14 cellular contexts compared by ENCODE assay signal in genomic region chr16:1998360-1998835, GRCh38. TPM values are rescaled to one million over a fixed set of nuclear protein-coding genes. Genes with fewer than 3 reads are reported as not detected.
DNase-seq lines count a peak whose midpoint lies in the region; ATAC-seq, FAIRE-seq and TF ChIP-seq lines count a peak whose summit lies in the region.
"Had no signal": no experiment of that assay in that cellular context is flagged by ENCODE, and none has a peak within 500 bp of the region (broad histone marks: within the 10 kb centered on the region; RNA-seq: fewer than 3 reads in every experiment).

No MANE protein-coding gene starts in this region.

- DNase-seq in G401 (ENCODE audit: low spot score) (peak; percentile 54), RWPE1 (ENCODE audit: low spot score) (no peak), psoas muscle (no peak), kidney glomerular epithelial cell (lab: John Stamatoyannopoulos, UW) (no peak), HTR-8/SVneo (ENCODE audit: insufficient read length, low spot score) (no peak), DMS79 (lab: John Stamatoyannopoulos, UW) (no peak)
- DNase-seq: H9, NCI-H1417, NCI-H187 treated with DMSO at 0.1 percent for 48 hours, NCI-H526 treated with DMSO at 0.1 percent for 48 hours, SHP77 treated with DMSO at 0.1 percent for 48 hours had no signal

- no peak for ATAC-seq in psoas muscle

- TF ChIP-seq CTCF in RWPE1 (conservative IDR thresholded peaks at IDR 0.05; ENCODE audit: low read depth) = no peak
- no peak for TF ChIP-seq CTCF in psoas muscle (IDR thresholded peaks at IDR 0.05)

- FAIRE-seq in HTR-8/SVneo (lab: Jason Lieb, UNC) = no peak
- FAIRE-seq: RCC 7860 had no signal

- 85 to 87% methylated on average over 27 of the region's 27 CpGs for WGBS in esophagus, 2 donors
- WGBS in psoas muscle, 3 donors = 79 to 89% (median 81%) methylated on average over 27 of the region's 27 CpGs

- H3K36me3 ChIP-seq in esophagus (ENCODE audit: control insufficient read depth in 2 of 2, insufficient read depth in 2 of 2, low read length in 1 of 2) = peaks cover 15 to 59% of the 10 kb centered on the region in 2 donors
- peaks cover 8 to 61% of the 10 kb centered on the region in 2 donors for H3K36me3 ChIP-seq in psoas muscle (ENCODE audit: insufficient read depth in 1 of 2, low read depth in 1 of 2)

- in situ Hi-C loops in G401 (cut with HindIII; ENCODE audit: low sequenced_read_pairs) = no loop called here

- H3K4me3 ChIP-seq in esophagus (ENCODE audit: low read depth in 1 of 2, low read length in 2 of 2) (no peak overlapping the region), psoas muscle (no peak overlapping the region)

- CTCF ChIA-PET in RWPE1 (lab: Yijun Ruan, JAX) = no interaction called here

- H3K27ac ChIP-seq in RWPE1 (peak overlapping the region; percentile 98), esophagus (ENCODE audit: low read depth in 2 of 2, low read length in 1 of 2) (peak overlapping the region; percentile 29 to 74), psoas muscle (peak overlapping the region; percentile 63)
- H3K27ac ChIP-seq: C4-2B had no signal

- H3K27me3 ChIP-seq in esophagus (ENCODE audit: control insufficient read depth in 1 of 2, insufficient read depth in 2 of 2, low read length in 2 of 2) = no peaks in the 10 kb centered on the region
- H3K27me3 ChIP-seq in psoas muscle (ENCODE audit: insufficient read depth in 3 of 3, low read length in 2 of 3) = no peaks in the 10 kb centered on the region

- POLR2A ChIA-PET in RWPE1 (lab: Yijun Ruan, JAX; ENCODE audit: low non-redundant PET) = no interaction called here

- H3K9me3 ChIP-seq in esophagus (ENCODE audit: control insufficient read depth in 2 of 2, insufficient read depth in 1 of 2, low read depth in 1 of 2, low read length in 1 of 2) (no peaks in the 10 kb centered on the region), psoas muscle (no peaks in the 10 kb centered on the region)

- intact Hi-C loops in psoas muscle (cut with DNase I) = no loop called here

- peaks cover 0 to 9% of the 10 kb centered on the region in 2 donors for H3K4me1 ChIP-seq in esophagus (ENCODE audit: control insufficient read depth in 2 of 2, insufficient read depth in 2 of 2, low read length in 1 of 2)
- peaks cover 20% of the 10 kb centered on the region for H3K4me1 ChIP-seq in psoas muscle

RNA-seq across cellular contexts. Expression of gene SYNGR3, which starts 8.6 kb away (rescaled TPM):
- total RNA-seq in G401 (2014; rRNA removed; shearing (Covaris generic)) = 30.5 and 36.7 TPM in 2 replicates
- polyA plus RNA-seq in esophagus = under 1 TPM; 0.06 to 0.36 TPM
- total RNA-seq in psoas muscle = under 1 TPM in 3 of 4 donors, not detected in 1; 0.24 to 0.52 (median 0.25) TPM
- polyA plus RNA-seq in psoas muscle = under 1 TPM; 0.24 to 0.85 (median 0.25) TPM

RNA-seq across cellular contexts. Expression of gene ZNF598, which starts 11.2 kb away (rescaled TPM):
- 58.0 and 72.1 TPM in 2 replicates for total RNA-seq in G401 (2014; rRNA removed; shearing (Covaris generic))
- polyA plus RNA-seq in esophagus (10 to 100 TPM; 27.9 to 36.4 TPM), psoas muscle (10 to 100 TPM; 35.6 to 58.8 (median 51.9) TPM)
- total RNA-seq in psoas muscle = 10 to 100 TPM; 27.4 to 46.6 (median 44.8) TPM

RNA-seq across cellular contexts. Expression of gene GFER, which starts 14.4 kb away (rescaled TPM):
- 41.8 and 51.5 TPM in 2 replicates for total RNA-seq in G401 (2014; rRNA removed; shearing (Covaris generic))
- polyA plus RNA-seq in esophagus (10 to 100 TPM; 13.1 to 23.1 TPM), psoas muscle (10 to 100 TPM; 40.0 to 53.2 (median 43.5) TPM)
- 10 to 100 TPM; 18.9 to 34.2 (median 28.4) TPM for total RNA-seq in psoas muscle

RNA-seq across cellular contexts. Expression of gene NOXO1, which starts 17.1 kb away (rescaled TPM):
- not detected in 2 replicates for total RNA-seq in G401 (2014; rRNA removed; shearing (Covaris generic))
- polyA plus RNA-seq in esophagus = 1 to 10 TPM; 2.7 to 9.3 TPM
- total RNA-seq in psoas muscle = under 1 TPM in 1 of 4 donors, not detected in 3; 0.20 TPM
- polyA plus RNA-seq in psoas muscle = under 1 TPM; 0.27 to 0.77 (median 0.39) TPM

RNA-seq across cellular contexts. Expression of gene NPW, which starts 21.2 kb away (rescaled TPM):
- not detected in 2 replicates for total RNA-seq in G401 (2014; rRNA removed; shearing (Covaris generic))
- polyA plus RNA-seq in esophagus (under 1 TPM; 0.22 to 0.53 TPM), psoas muscle (under 1 TPM in 2 of 3 donors, not detected in 1; 0.14 to 0.43 TPM)
- total RNA-seq in psoas muscle = under 1 TPM in 1 of 4 donors, not detected in 3; 0.66 TPM

Comparison
In these comparisons a context has a peak if more than half of its experiments do, and no peak if none do; other contexts are left out.
1. RNA of gene SYNGR3, which starts 8.6 kb away (total RNA-seq): 30.5 to 36.7 TPM in G401; 0.24 to 0.52 TPM in psoas muscle; every median in the first group is over 10 times any median in the second.
2. Peak in every context shown above with its lines, with median percentiles within 50 percentile points of each other: H3K27ac ChIP-seq.